In the genomic region with DNA sequence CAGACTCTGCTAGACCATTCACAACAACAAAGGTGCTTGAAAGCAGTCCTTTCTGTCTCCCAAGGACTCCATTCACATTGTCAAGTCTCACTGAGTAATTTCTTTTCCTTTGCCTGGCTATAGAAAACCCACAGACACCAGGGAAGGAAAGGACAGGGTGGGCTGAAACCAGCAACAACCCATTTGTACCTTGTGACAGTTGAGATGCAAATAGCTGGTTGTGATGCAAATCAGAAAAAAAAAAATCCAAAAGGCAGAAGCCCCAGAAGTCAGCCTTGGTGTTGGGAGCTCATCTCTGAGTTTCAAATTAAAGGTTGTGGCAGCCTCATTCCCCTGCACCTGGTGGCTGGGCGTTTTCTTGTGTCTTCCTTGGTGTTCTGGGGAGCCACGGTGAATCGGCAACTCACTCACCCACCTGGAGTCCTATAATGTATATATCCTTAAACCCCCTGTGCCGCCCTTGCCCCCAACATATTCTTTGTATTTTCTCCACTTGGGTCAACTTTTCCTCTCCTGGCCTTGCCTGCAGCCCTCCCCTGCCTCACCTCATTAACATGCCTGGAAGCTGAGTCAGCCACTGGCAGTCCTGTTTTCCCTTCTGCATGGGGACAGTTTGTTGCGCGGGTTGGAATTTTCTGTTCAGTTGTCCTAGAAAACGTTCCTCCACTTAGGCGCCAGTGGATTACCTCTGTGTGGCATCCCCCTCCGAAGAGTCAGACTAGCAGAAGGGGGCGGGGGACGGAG, we compare ENCODE assay signal across 9 cellular contexts.
DNase-seq lines count a peak whose midpoint lies in the region; ATAC-seq and TF ChIP-seq lines count a peak whose summit lies in the region.
"Had no signal": no experiment of that assay in that cellular context is flagged by ENCODE, and none has a peak within 500 bp of the region (broad histone marks: within the 10 kb centered on the region; RNA-seq: fewer than 3 reads in every experiment).

No MANE protein-coding gene starts in this region.

- no peaks in the 10 kb centered on the region for H4K20me1 ChIP-seq in fibroblast of lung (ENCODE audit: control insufficient read depth, extremely low read depth, insufficient read depth, low read length)

- peak overlapping the region; percentile 3 for H3K4me2 ChIP-seq in fibroblast of lung (ENCODE audit: extremely low read depth, insufficient read depth, low read length)

- peak overlapping the region; percentile 21 for H3K4me3 Mint-ChIP-seq in neural crest cell

- in situ Hi-C loops in Panc1 (cut with HindIII; ENCODE audit: low pct_unique_long_range_greater_than_20kb, low sequenced_read_pairs) = no loop called here
- in situ Hi-C loops in transverse colon (cut with MboI; ENCODE audit: low pct_ligation_motif_present in 1 of 4, low pct_unique_long_range_greater_than_20kb in 1 of 4, low sequenced_read_pairs in 3 of 4) = no loop called here

- TF ChIP-seq POLR2A in transverse colon (IDR thresholded peaks at IDR 0.05) = no peak

- H3K36me3 ChIP-seq in BJ (ENCODE audit: control insufficient read depth, insufficient read depth, low read length) (no peaks in the 10 kb centered on the region), Panc1 (ENCODE audit: control insufficient read depth, insufficient read depth, low read length) (no peaks in the 10 kb centered on the region), fibroblast of lung (ENCODE audit: control insufficient read depth, insufficient read depth, low read length) (no peaks in the 10 kb centered on the region), transverse colon (no peaks in the 10 kb centered on the region)

- H3K27ac Mint-ChIP-seq in neural crest cell (ENCODE audit: unreplicated experiment) = peak overlapping the region; percentile 75

- BruUV-seq in Panc1 (replicated peaks; lab: Mats Ljungman, UMichigan) = no TSS peak

- ATAC-seq in Panc1 = peak; percentile 68

- no peaks in the 10 kb centered on the region for H3K9me3 ChIP-seq in Panc1 (ENCODE audit: control insufficient read depth, insufficient read depth, low read depth, low read length)
- H3K9me3 ChIP-seq in fibroblast of lung (ENCODE audit: control insufficient read depth, insufficient read depth, low read depth, low read length) = no peaks in the 10 kb centered on the region
- H3K9me3 ChIP-seq in transverse colon = no peaks in the 10 kb centered on the region

- no peak overlapping the region for H3K9ac ChIP-seq in fibroblast of lung (ENCODE audit: insufficient read depth, low read length)

- no peak overlapping the region for H2AFZ ChIP-seq in fibroblast of lung (ENCODE audit: low read length)

- TF ChIP-seq EP300 in transverse colon (IDR thresholded peaks at IDR 0.05; ENCODE audit: low read depth) = no peak

- TF ChIP-seq CTCF in BJ (IDR thresholded peaks at IDR 0.05; ENCODE audit: insufficient read depth, low read depth, low read length) (no peak), Panc1 (IDR thresholded peaks at IDR 0.05) (no peak), fibroblast of lung (conservative IDR thresholded peaks at IDR 0.05 in 1 of 2, IDR thresholded peaks at IDR 0.05 in 1 of 2; ENCODE audit: low read depth in 1 of 2, low read length in 2 of 2) (peak in 1 of 2 donors; percentile 2), neural crest cell (conservative IDR thresholded peaks at IDR 0.05) (no peak), transverse colon (IDR thresholded peaks at IDR 0.05) (no peak)

- no peaks in the 10 kb centered on the region for H3K9me3 Mint-ChIP-seq in neural crest cell

- H3K79me2 ChIP-seq in fibroblast of lung (ENCODE audit: control insufficient read depth, insufficient read depth, low read length) = no peaks in the 10 kb centered on the region

- intact Hi-C loops in Panc1 (cut with micrococcal nuclease; ENCODE audit: unreplicated experiment) (no loop called here), transverse colon (cut with DNase I; ENCODE audit: low total_unique reads) (no loop called here)

- WGBS in transverse colon (ENCODE audit: low coverage in 1 of 2), 2 donors = 50 to 71% methylated on average over 1 to 11 of the region's 11 CpGs

- H3K4me1 ChIP-seq in Panc1 (ENCODE audit: control insufficient read depth, insufficient read depth, low read length) (peaks cover 23% of the 10 kb centered on the region), fibroblast of lung (ENCODE audit: control insufficient read depth, extremely low read depth, insufficient read depth, low read length) (peaks cover 12% of the 10 kb centered on the region), transverse colon (peaks cover 0 to 10% (median 4%) of the 10 kb centered on the region in 4 donors)

- POLR2A ChIA-PET in BJ (lab: Charles Lee) = no interaction called here
- POLR2A ChIA-PET in Panc1 (lab: Charles Lee) = no interaction called here

- no peaks in the 10 kb centered on the region for H3K36me3 Mint-ChIP-seq in neural crest cell (ENCODE audit: low read depth)

- DNase-seq in BJ (ENCODE audit: low read depth) (peak; percentile 16), Panc1 (ENCODE audit: low read depth, low spot score) (no peak), fibroblast of lung (ENCODE audit: low read depth in 2 of 2) (peak; percentile 47 to 73), neural crest cell (ENCODE audit: low read depth, low spot score) (no peak), NCI-H2029 (lab: John Stamatoyannopoulos, UW) (no peak), transverse colon (no peak), retina (no peak)
- no peak for DNase-seq in activated CD4-positive, alpha-beta T cell treated with anti-CD3 and anti-CD28 coated beads for 48 hours
- DNase-seq: NCI-H2081 treated with DMSO at 0.1 percent for 48 hours had no signal

- no peak overlapping the region for H3K4me3 ChIP-seq in BJ (ENCODE audit: low read depth, low read length)
- no peak overlapping the region for H3K4me3 ChIP-seq in Panc1 (ENCODE audit: low read depth in 2 of 2, low read length in 2 of 2)
- H3K4me3 ChIP-seq in fibroblast of lung (replicated peaks in 1 of 4; ENCODE audit: control extremely low read depth in 1 of 4, insufficient read depth in 1 of 4, low read depth in 3 of 4, low read length in 4 of 4) = no peak overlapping the region
- H3K4me3 ChIP-seq in transverse colon = no peak overlapping the region

- no peaks in the 10 kb centered on the region for H3K27me3 Mint-ChIP-seq in neural crest cell (ENCODE audit: low read depth)

- CTCF ChIA-PET in BJ (lab: Yijun Ruan, JAX) (interaction anchor here (1.0 to 12.3 kb wide), 14 partner anchors 12 to 308 kb away, joined by 3 to 89 read pairs (median 4); partner anchors contain the start of gene SLC29A3), Panc1 (lab: Charles Lee) (interaction anchor here (1.3 kb wide), 1 partner anchor 9 kb away, joined by 4 read pairs; no protein-coding TSS in a partner anchor)

- H3K27ac ChIP-seq in Panc1 (ENCODE audit: low read length) (no peak overlapping the region; the same call in 1 of the 2 replicates), fibroblast of lung (ENCODE audit: insufficient read depth, low read length) (no peak overlapping the region), transverse colon (peak overlapping the region in 1 of 4 donors; percentile 23)

- H3K4me1 Mint-ChIP-seq in neural crest cell = peaks cover 52% of the 10 kb centered on the region

- H3K27me3 ChIP-seq in BJ (ENCODE audit: control insufficient read depth, insufficient read depth, low read length) (peaks cover 4% of the 10 kb centered on the region), Panc1 (ENCODE audit: control insufficient read depth, insufficient read depth, low read length) (no peaks in the 10 kb centered on the region), fibroblast of lung (ENCODE audit: control insufficient read depth, insufficient read depth, low read length) (no peaks in the 10 kb centered on the region), transverse colon (no peaks in the 10 kb centered on the region)

Comparison
In these comparisons a context has a peak if more than half of its experiments do, and no peak if none do; other contexts are left out.
1. DNase-seq: peak in BJ (single experiment) and fibroblast of lung (2 of 2); none in Panc1 (single experiment), neural crest cell (single experiment), NCI-H2029 (single experiment), transverse colon (single experiment), activated CD4-positive, alpha-beta T cell treated with anti-CD3 and anti-CD28 coated beads for 48 hours (single experiment) and retina (single experiment).